1 cellular context compared by ENCODE assay signal in genomic region chr17:32876414-32877163, GRCh38.
A peak's percentile ranks its signal among the peaks of the same experiment; 100 is the strongest.
TF ChIP-seq lines count a peak whose summit lies in the region.

TSS of gene MYO1D (minus strand) at chr17:32877124. CDS start at chr17:32876872, 252 bp downstream.

TF ChIP-seq in HepG2, 621 proteins besides CTCF, POLR2A, EP300 and RAD21 (continued from another document and continues in another):
- TF ChIP-seq ZFP37 (CRISPR knock-in tag; IDR thresholded peaks at IDR 0.05; ENCODE audit: borderline replicate concordance) (no peak), KMT2B (CRISPR knock-in tag; IDR thresholded peaks at IDR 0.05) (peak; percentile 27), ZBTB25 (CRISPR knock-in tag; IDR thresholded peaks at IDR 0.05) (no peak), ZSCAN29 (CRISPR knock-in tag; conservative IDR thresholded peaks at IDR 0.05) (0 out of 2 replicates have a peak, but pooled peaks have one; percentile 68), ZBTB38 (CRISPR knock-in tag; IDR thresholded peaks at IDR 0.05) (no peak), PHF8 (CRISPR knock-in tag; IDR thresholded peaks at IDR 0.05) (peak; percentile 69), ATF3 (CRISPR knock-in tag; IDR thresholded peaks at IDR 0.05) (no peak; the same call in 1 of the 2 replicates), SIX4 (CRISPR knock-in tag; IDR thresholded peaks at IDR 0.05) (no peak), HCFC1 (IDR thresholded peaks at IDR 0.05; ENCODE audit: low read depth, low read length) (no peak), ZFP1 (CRISPR knock-in tag; IDR thresholded peaks at IDR 0.05) (no peak), YEATS2 (CRISPR knock-in tag; IDR thresholded peaks at IDR 0.05; ENCODE audit: borderline replicate concordance) (no peak), UBTF (CRISPR knock-in tag; IDR thresholded peaks at IDR 0.05) (peak; percentile 21; the same call in 1 of the 2 replicates), ZMYM4 (CRISPR knock-in tag; IDR thresholded peaks at IDR 0.05) (no peak), GLI4 (CRISPR knock-in tag; IDR thresholded peaks at IDR 0.05; ENCODE audit: borderline replicate concordance) (no peak; the same call in 1 of the 2 replicates), ZNF251 (CRISPR knock-in tag; IDR thresholded peaks at IDR 0.05) (no peak), GLMP (CRISPR knock-in tag; IDR thresholded peaks at IDR 0.05; ENCODE audit: borderline replicate concordance) (no peak), FOSL1 (CRISPR knock-in tag; IDR thresholded peaks at IDR 0.05; ENCODE audit: borderline replicate concordance) (no peak), AGO2 (optimal IDR thresholded peaks at IDR 0.05; ENCODE audit: low read depth, low read length) (peak; percentile 41), IRX3 (CRISPR knock-in tag; IDR thresholded peaks at IDR 0.05; ENCODE audit: borderline replicate concordance, low read depth) (no peak), RFXANK (CRISPR knock-in tag; IDR thresholded peaks at IDR 0.05) (no peak), ZNF17 (CRISPR knock-in tag; IDR thresholded peaks at IDR 0.05) (no peak), ZNF552 (CRISPR knock-in tag; IDR thresholded peaks at IDR 0.05; ENCODE audit: borderline replicate concordance) (no peak), ZNF660 (CRISPR knock-in tag; IDR thresholded peaks at IDR 0.05; ENCODE audit: borderline replicate concordance, low read depth) (no peak), RARA (CRISPR knock-in tag; IDR thresholded peaks at IDR 0.05) (no peak), ZNF512B (CRISPR knock-in tag; IDR thresholded peaks at IDR 0.05; ENCODE audit: borderline replicate concordance) (no peak), IKZF4 (CRISPR knock-in tag; IDR thresholded peaks at IDR 0.05; ENCODE audit: borderline replicate concordance, low read depth, not compliant biosample characterization) (peak; percentile 43), ZMYM2 (CRISPR knock-in tag; IDR thresholded peaks at IDR 0.05) (no peak), ZNF318 (CRISPR knock-in tag; IDR thresholded peaks at IDR 0.05) (peak; percentile 29; the same call in 1 of the 2 replicates), ZNF546 (CRISPR knock-in tag; conservative IDR thresholded peaks at IDR 0.05) (peak; percentile 65; the same call in 1 of the 2 replicates), ZNF563 (CRISPR knock-in tag; IDR thresholded peaks at IDR 0.05) (peak; percentile 33; the same call in 1 of the 2 replicates), ZNF558 (CRISPR knock-in tag; IDR thresholded peaks at IDR 0.05; ENCODE audit: borderline replicate concordance) (peak; percentile 26; the same call in 1 of the 2 replicates), CSRNP2 (CRISPR knock-in tag; conservative IDR thresholded peaks at IDR 0.05; ENCODE audit: low read depth) (no peak), RXRA (CRISPR knock-in tag; IDR thresholded peaks at IDR 0.05) (0 out of 2 replicates have a peak, but pooled peaks have one; percentile 15), TGIF2 (CRISPR knock-in tag; IDR thresholded peaks at IDR 0.05) (no peak), FOSL2 (CRISPR knock-in tag; IDR thresholded peaks at IDR 0.05) (no peak), ZNF230 (CRISPR knock-in tag; IDR thresholded peaks at IDR 0.05) (0 out of 2 replicates have a peak, but pooled peaks have one; percentile 46), ZNF263 (CRISPR knock-in tag; IDR thresholded peaks at IDR 0.05) (no peak), ZBTB8A (CRISPR knock-in tag; IDR thresholded peaks at IDR 0.05; ENCODE audit: borderline replicate concordance, low read depth) (0 out of 2 replicates have a peak, but pooled peaks have one; percentile 31), LBX2 (CRISPR knock-in tag; IDR thresholded peaks at IDR 0.05; ENCODE audit: borderline replicate concordance) (no peak), SMARCE1 (IDR thresholded peaks at IDR 0.05; ENCODE audit: borderline replicate concordance) (no peak), ZNF768 (CRISPR knock-in tag; IDR thresholded peaks at IDR 0.05) (0 out of 2 replicates have a peak, but pooled peaks have one; percentile 22), ZNF362 (CRISPR knock-in tag; IDR thresholded peaks at IDR 0.05; ENCODE audit: borderline replicate concordance) (0 out of 2 replicates have a peak, but pooled peaks have one; percentile 33), CHD4 (IDR thresholded peaks at IDR 0.05; ENCODE audit: borderline replicate concordance, low read length) (no peak), ZNF619 (CRISPR knock-in tag; IDR thresholded peaks at IDR 0.05) (no peak), SP140L (CRISPR knock-in tag; IDR thresholded peaks at IDR 0.05; ENCODE audit: borderline replicate concordance) (no peak)
